In the genomic region with DNA sequence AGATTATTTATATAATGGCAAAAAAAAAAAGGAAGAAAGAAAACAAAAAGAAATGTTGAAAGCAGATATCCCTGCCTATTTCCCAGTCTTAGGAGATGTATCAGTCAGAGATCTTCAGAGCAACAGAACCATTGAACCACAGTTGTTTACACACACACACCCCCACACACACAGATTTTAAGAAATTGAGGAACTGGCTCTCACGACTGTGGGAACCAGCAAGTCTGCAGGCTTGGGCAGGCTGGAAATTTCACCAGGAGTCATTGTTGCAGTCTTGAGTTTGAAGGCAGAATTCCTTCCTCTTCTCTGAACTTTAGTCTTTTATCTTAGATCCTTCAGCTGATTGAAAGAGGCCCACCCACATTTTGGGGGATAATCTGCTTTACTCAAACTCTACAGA, we compare ENCODE assay signal across 22 cellular contexts.
"Had no signal": no experiment of that assay in that cellular context is flagged by ENCODE, and none has a peak within 500 bp of the region (broad histone marks: within the 10 kb centered on the region; RNA-seq: fewer than 3 reads in every experiment).

No MANE protein-coding gene starts in this region.

- H3K36me3 ChIP-seq: adrenal gland had no signal

- DNase-seq: activated B cell treated with CpG ODN at 0.5 μM for 24 hours; activated CD4-positive, alpha-beta memory T cell treated with anti-CD3 and anti-CD28 coated beads, Interleukin-2, amount 10 ng/mL, durations not matched to agents 7 days and 5 days; activated CD4-positive, alpha-beta T cell treated with anti-CD3 and anti-CD28 coated beads, Interleukin-2, amount 50 U/mL, for 1 hour; activated naive CD4-positive, alpha-beta T cell treated with anti-CD3 and anti-CD28 coated beads, Interleukin-2, amount 50 U/mL, for 16 hours; activated naive CD8-positive, alpha-beta T cell treated with anti-CD3 and anti-CD28 coated beads, Interleukin-2, amount 10 ng/mL, durations not matched to agents 7 days and 5 days; activated T-cell treated with anti-CD3 and anti-CD28 coated beads, Interleukin-2, amount 50 U/mL, for 72 hours; adrenal gland; anterior cingulate cortex; cerebellar nuclear complex; KG1; NCI-H1092 treated with DMSO at 0.1 percent for 48 hours; NCI-H1417 treated with DMSO at 0.1 percent for 48 hours; NCI-H1694; NCI-H2029 treated with DMSO at 0.1 percent for 48 hours; NCI-H345; NCI-H510A; NCI-H526 treated with DMSO at 0.1 percent for 48 hours; NCI-H82; PC-9; SHP77 treated with DMSO at 0.1 percent for 48 hours; T-helper 17 cell; T-helper 9 cell had no signal

- H3K27me3 ChIP-seq: adrenal gland had no signal

- H3K4me3 ChIP-seq: adrenal gland, PC-9 had no signal

- ATAC-seq: activated T-cell treated with anti-CD3 and anti-CD28 coated beads, Interleukin-2, amount 50 U/mL, for 72 hours; T-helper 17 cell had no signal

- H3K9me3 ChIP-seq: adrenal gland had no signal

- H3K27ac ChIP-seq: adrenal gland, PC-9 had no signal

- H3K4me1 ChIP-seq: adrenal gland had no signal
